ENCODE assay signal across 1 cellular context in genomic region chr2:31347319-31347718, GRCh38.
TF ChIP-seq lines count a peak whose summit lies in the region.

No MANE protein-coding gene starts in this region.

TF ChIP-seq in GM23338, 12 proteins besides CTCF, POLR2A, EP300 and RAD21 (continued from another document):
- no peak for TF ChIP-seq ZNF462 (CRISPR knock-in tag; IDR thresholded peaks at IDR 0.05)
